8 cellular contexts compared by ENCODE assay signal in genomic region chr1:225428066-225428878, GRCh38. TPM values are rescaled to one million over a fixed set of nuclear protein-coding genes. Genes with fewer than 3 reads are reported as not detected.
DNase-seq lines count a peak whose midpoint lies in the region; ATAC-seq and TF ChIP-seq lines count a peak whose summit lies in the region.

No MANE protein-coding gene starts in this region.

- peak overlapping the region; percentile 92 for H3K4me3 Mint-ChIP-seq in activated naive CD8-positive, alpha-beta T cell treated with anti-CD3 and anti-CD28 coated beads, Interleukin-2, amount 50 U/mL, for 24 hours

- peak overlapping the region; percentile 23 for H2AFZ ChIP-seq in SU-DHL-6 (ENCODE audit: low read depth, low read length, severe bottlenecking)

- H3K27me3 ChIP-seq in SU-DHL-6 (ENCODE audit: low read length) (no peaks in the 10 kb centered on the region), cardiac muscle cell (peaks cover 7% of the 10 kb centered on the region), transverse colon (no peaks in the 10 kb centered on the region)

- peak overlapping the region; percentile 76 for H3K27ac Mint-ChIP-seq in activated naive CD8-positive, alpha-beta T cell treated with anti-CD3 and anti-CD28 coated beads, Interleukin-2, amount 50 U/mL, for 24 hours

- WGBS in transverse colon (ENCODE audit: low coverage in 1 of 2), 2 donors = 1% methylated on average over 48 of the region's 81 CpGs; no CpG with 5 or more reads in 1 of the 2 donors

- H3K9me3 ChIP-seq in SU-DHL-6 (ENCODE audit: insufficient read depth, low read length) (no peaks in the 10 kb centered on the region), cardiac muscle cell (ENCODE audit: low read depth) (no peaks in the 10 kb centered on the region), transverse colon (no peaks in the 10 kb centered on the region)

- DNase-seq in GM12864 (ENCODE audit: low read depth) (peak; percentile 68), NCI-H1092 (lab: John Stamatoyannopoulos, UW) (peak; percentile 96), cardiac muscle cell (ENCODE audit: low read depth in 1 of 2, low spot score in 1 of 2) (peak; percentile 93), pons (ENCODE audit: low spot score) (peak; percentile 97), transverse colon (peak; percentile 95)
- DNase-seq in activated naive CD8-positive, alpha-beta T cell treated with anti-CD3 and anti-CD28 coated beads, Interleukin-2, amount 50 U/mL, for 24 hours = peak; percentile 89

- H3F3A ChIP-seq in SU-DHL-6 (ENCODE audit: insufficient read depth) = peaks cover 22% of the 10 kb centered on the region

- no peaks in the 10 kb centered on the region for H3K27me3 Mint-ChIP-seq in activated naive CD8-positive, alpha-beta T cell treated with anti-CD3 and anti-CD28 coated beads, Interleukin-2, amount 50 U/mL, for 24 hours

- peak; percentile 94 for ATAC-seq in HG02610 (IDR thresholded peaks at IDR 0.05; ENCODE audit: unreplicated experiment)
- peak; percentile 95 for ATAC-seq in activated naive CD8-positive, alpha-beta T cell treated with anti-CD3 and anti-CD28 coated beads, Interleukin-2, amount 50 U/mL, for 24 hours

- H4K20me1 ChIP-seq in SU-DHL-6 (ENCODE audit: low read depth, low read length) = peaks cover 26% of the 10 kb centered on the region

- TF ChIP-seq POLR2A in transverse colon (IDR thresholded peaks at IDR 0.05) = peak; percentile 90

- H3K36me3 ChIP-seq in SU-DHL-6 (ENCODE audit: low read length) (0 out of 2 replicates have a peak, but pooled peaks cover 5% of the 10 kb centered on the region), cardiac muscle cell (no peaks in the 10 kb centered on the region), transverse colon (no peaks in the 10 kb centered on the region)

- H3K4me1 Mint-ChIP-seq in activated naive CD8-positive, alpha-beta T cell treated with anti-CD3 and anti-CD28 coated beads, Interleukin-2, amount 50 U/mL, for 24 hours = peaks cover 52% of the 10 kb centered on the region

- H3K9ac ChIP-seq in SU-DHL-6 (ENCODE audit: low read length) = peak overlapping the region; percentile 93

- peaks cover 45% of the 10 kb centered on the region for H3K79me2 ChIP-seq in SU-DHL-6 (ENCODE audit: insufficient read depth, low read length)

- H3K9me2 ChIP-seq in SU-DHL-6 (replicated peaks; ENCODE audit: insufficient read depth, low read length) = no peaks in the 10 kb centered on the region

- peaks cover 6% of the 10 kb centered on the region for H3K36me3 Mint-ChIP-seq in activated naive CD8-positive, alpha-beta T cell treated with anti-CD3 and anti-CD28 coated beads, Interleukin-2, amount 50 U/mL, for 24 hours (ENCODE audit: low read depth)

- no peak for TF ChIP-seq EP300 in transverse colon (IDR thresholded peaks at IDR 0.05; ENCODE audit: low read depth)

- no peaks in the 10 kb centered on the region for H3K9me3 Mint-ChIP-seq in activated naive CD8-positive, alpha-beta T cell treated with anti-CD3 and anti-CD28 coated beads, Interleukin-2, amount 50 U/mL, for 24 hours

- H3K4me3 ChIP-seq in GM12864 (ENCODE audit: low read depth, low read length) (peak overlapping the region; percentile 96), SU-DHL-6 (ENCODE audit: insufficient read depth, low read length, poor library complexity, severe bottlenecking) (peak overlapping the region; percentile 76), cardiac muscle cell (peak overlapping the region; percentile 60), transverse colon (peak overlapping the region; percentile 84 to 96 (median 94))

- TF ChIP-seq CTCF in GM12864 (IDR thresholded peaks at IDR 0.05; ENCODE audit: low read depth, low read length, missing control alignments) = no peak
- TF ChIP-seq CTCF in SU-DHL-6 (IDR thresholded peaks at IDR 0.05; ENCODE audit: insufficient read depth, low read length, poor library complexity, severe bottlenecking) = no peak
- TF ChIP-seq CTCF in cardiac muscle cell (IDR thresholded peaks at IDR 0.05; ENCODE audit: low read depth, low read length) = no peak
- TF ChIP-seq CTCF in transverse colon (IDR thresholded peaks at IDR 0.05) = no peak

- H3K27ac ChIP-seq in SU-DHL-6 (ENCODE audit: low read depth, low read length) = peak overlapping the region; percentile 86
- peak overlapping the region; percentile 68 for H3K27ac ChIP-seq in cardiac muscle cell
- H3K27ac ChIP-seq in transverse colon = peak overlapping the region; percentile 94 to 99 (median 98)

- in situ Hi-C loops in transverse colon (cut with MboI; ENCODE audit: low pct_ligation_motif_present in 1 of 4, low pct_unique_long_range_greater_than_20kb in 1 of 4, low sequenced_read_pairs in 3 of 4) = no loop called here

- H3K4me1 ChIP-seq in cardiac muscle cell (ENCODE audit: low read depth) (peaks cover 14% of the 10 kb centered on the region), transverse colon (peaks cover 25 to 40% (median 37%) of the 10 kb centered on the region in 4 donors)

- intact Hi-C loops in transverse colon (cut with DNase I; ENCODE audit: low total_unique reads) = no loop called here

- H3K4me2 ChIP-seq in SU-DHL-6 (ENCODE audit: low read depth, low read length, poor library complexity, severe bottlenecking) = peak overlapping the region; percentile 83

RNA-seq across cellular contexts. Expression of gene LBR, which starts 0.4 kb away (rescaled TPM):
- total RNA-seq in cardiac muscle cell (11.1 and 22.0 TPM in 2 replicates), transverse colon (10 to 100 TPM; 48.6 to 97.9 (median 75.1) TPM)
- polyA plus RNA-seq in cardiac muscle cell = 27.0 and 32.7 TPM in 2 replicates

Comparison
In these comparisons a context has a peak if more than half of its experiments do, and no peak if none do; other contexts are left out.
1. Peak in every context shown above with its lines: DNase-seq, ATAC-seq, H3K4me3 ChIP-seq and H3K27ac ChIP-seq.